Comparison of ENCODE assay signal across 13 cellular contexts in genomic region chr17:43536236-43537088, GRCh38. TPM values are rescaled to one million over a fixed set of nuclear protein-coding genes. Genes with fewer than 3 reads are reported as not detected.
DNase-seq lines count a peak whose midpoint lies in the region; ATAC-seq and TF ChIP-seq lines count a peak whose summit lies in the region.
"Had no signal": no experiment of that assay in that cellular context is flagged by ENCODE, and none has a peak within 500 bp of the region (broad histone marks: within the 10 kb centered on the region; RNA-seq: fewer than 3 reads in every experiment).

No MANE protein-coding gene starts in this region.

- no peak overlapping the region for H3K4me3 ChIP-seq in HFF-Myc (replicated peaks; ENCODE audit: low read depth, low read length)
- H3K4me3 ChIP-seq: left lung, testis had no signal

- no peaks in the 10 kb centered on the region for H3K9me3 Mint-ChIP-seq in WTC11
- H3K9me3 Mint-ChIP-seq in nephron progenitor cell: no peaks in the 10 kb centered on the region

- H3K4me3 Mint-ChIP-seq in WTC11 (no peak overlapping the region; the same call in 1 of the 2 replicates), nephron progenitor cell (no peak overlapping the region)

- DNase-seq in AG20443 (ENCODE audit: low spot score): peak; percentile 77
- DNase-seq in HFF-Myc (ENCODE audit: extremely low read depth, low read depth): peak; percentile 43
- DNase-seq in WTC11 (ENCODE audit: low spot score): no peak
- peak; percentile 31 for DNase-seq in iris pigment epithelial cell (ENCODE audit: low read depth)
- DNase-seq in nephron progenitor cell: no peak
- no peak for DNase-seq in iPS-NIHi7 (ENCODE audit: extremely low spot score)
- DNase-seq: effector CD8-positive, alpha-beta T cell; left lung; NCI-H1048; stimulated activated CD4-positive, alpha-beta T cell treated with anti-CD3 and anti-CD28 coated beads, Interleukin-12 subunit alpha, Interleukin-12 subunit beta, amount 100 ng/mL, for 4 hours; testis had no signal

- CTCF ChIA-PET in WTC11 (lab: Charles Lee): interaction anchor here (0.9 to 1.0 kb wide), 2 partner anchors 11 to 53 kb away, joined by 3 to 4 read pairs; partner anchors contain the start of gene DHX8

- peaks cover 27% of the 10 kb centered on the region for H3K36me3 Mint-ChIP-seq in WTC11
- peaks cover 21% of the 10 kb centered on the region for H3K36me3 Mint-ChIP-seq in nephron progenitor cell (ENCODE audit: low read depth)

- POLR2A ChIA-PET in WTC11 (lab: Charles Lee): interaction anchor here (0.9 kb wide), 1 partner anchor 9 kb away, joined by 3 read pairs; no protein-coding TSS in a partner anchor

- H3K27ac Mint-ChIP-seq in WTC11: peak overlapping the region; percentile 92
- H3K27ac Mint-ChIP-seq in nephron progenitor cell: no peak overlapping the region

- H3K27me3 Mint-ChIP-seq in WTC11 (ENCODE audit: low read depth) (no peaks in the 10 kb centered on the region), nephron progenitor cell (ENCODE audit: low read depth, poor library complexity) (peaks cover 22% of the 10 kb centered on the region)

- ATAC-seq in WTC11 (no peak), HG02798 (IDR thresholded peaks at IDR 0.05; ENCODE audit: poor library complexity, unreplicated experiment) (no peak), GM18861 (IDR thresholded peaks at IDR 0.05; ENCODE audit: unreplicated experiment) (no peak)
- ATAC-seq: left lung had no signal

- TF ChIP-seq CTCF in HFF-Myc (IDR thresholded peaks at IDR 0.05; ENCODE audit: low read depth, low read length, missing control alignments) (no peak), WTC11 (IDR thresholded peaks at IDR 0.05) (no peak), nephron progenitor cell (IDR thresholded peaks at IDR 0.05) (no peak)

- peaks cover 73% of the 10 kb centered on the region for H3K4me1 Mint-ChIP-seq in WTC11
- H3K4me1 Mint-ChIP-seq in nephron progenitor cell: peaks cover 42% of the 10 kb centered on the region

TF ChIP-seq in WTC11, 78 proteins besides CTCF, POLR2A, EP300 and RAD21:
- TF ChIP-seq ETV6 (CRISPR knock-in tag; IDR thresholded peaks at IDR 0.05): no peak
- TF ChIP-seq ZNF263 (CRISPR knock-in tag; IDR thresholded peaks at IDR 0.05; ENCODE audit: low read depth): no peak
- TF ChIP-seq MAX (CRISPR knock-in tag; IDR thresholded peaks at IDR 0.05): no peak
- TF ChIP-seq NR2C2 (CRISPR knock-in tag; IDR thresholded peaks at IDR 0.05): no peak
- no peak for TF ChIP-seq TCF7 (CRISPR knock-in tag; IDR thresholded peaks at IDR 0.05; ENCODE audit: low read depth)
- TF ChIP-seq MYBL2 (CRISPR knock-in tag; IDR thresholded peaks at IDR 0.05): no peak
- no peak for TF ChIP-seq GTF2I (CRISPR knock-in tag; conservative IDR thresholded peaks at IDR 0.05)
- TF ChIP-seq, protein P1, sequence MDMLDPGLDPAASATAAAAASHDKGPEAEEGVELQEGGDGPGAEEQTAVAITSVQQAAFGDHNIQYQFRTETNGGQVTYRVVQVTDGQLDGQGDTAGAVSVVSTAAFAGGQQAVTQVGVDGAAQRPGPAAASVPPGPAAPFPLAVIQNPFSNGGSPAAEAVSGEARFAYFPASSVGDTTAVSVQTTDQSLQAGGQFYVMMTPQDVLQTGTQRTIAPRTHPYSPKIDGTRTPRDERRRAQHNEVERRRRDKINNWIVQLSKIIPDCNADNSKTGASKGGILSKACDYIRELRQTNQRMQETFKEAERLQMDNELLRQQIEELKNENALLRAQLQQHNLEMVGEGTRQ (CRISPR knock-in tag; IDR thresholded peaks at IDR 0.05): no peak
- TF ChIP-seq ZBTB21 (CRISPR knock-in tag; IDR thresholded peaks at IDR 0.05; ENCODE audit: borderline replicate concordance): no peak
- no peak for TF ChIP-seq EMX1 (CRISPR knock-in tag; IDR thresholded peaks at IDR 0.05)
- TF ChIP-seq ZNF317 (CRISPR knock-in tag; IDR thresholded peaks at IDR 0.05; ENCODE audit: borderline replicate concordance, low read depth): no peak
- no peak for TF ChIP-seq FOXK1 (CRISPR knock-in tag; IDR thresholded peaks at IDR 0.05)
- TF ChIP-seq TEAD1 (CRISPR knock-in tag; IDR thresholded peaks at IDR 0.05): no peak

RNA-seq across cellular contexts. Expression of gene ETV4, which starts 9.7 kb away (rescaled TPM):
- 147 to 195 TPM (median 147 TPM) in 3 replicates for total RNA-seq in WTC11 (2021)

RNA-seq across cellular contexts. Expression of gene DHX8, which starts 52.7 kb away (rescaled TPM):
- total RNA-seq in WTC11 (2021): 47.9 to 58.5 TPM (median 58.3 TPM) in 3 replicates

Comparison
In these comparisons a context has a peak if more than half of its experiments do, and no peak if none do; other contexts are left out.
1. DNase-seq: peak in AG20443 (single experiment), HFF-Myc (single experiment) and iris pigment epithelial cell (single experiment); none in WTC11 (single experiment), nephron progenitor cell (single experiment) and iPS-NIHi7 (single experiment).